Comparison of ENCODE assay signal across 13 cellular contexts in the genomic region with DNA sequence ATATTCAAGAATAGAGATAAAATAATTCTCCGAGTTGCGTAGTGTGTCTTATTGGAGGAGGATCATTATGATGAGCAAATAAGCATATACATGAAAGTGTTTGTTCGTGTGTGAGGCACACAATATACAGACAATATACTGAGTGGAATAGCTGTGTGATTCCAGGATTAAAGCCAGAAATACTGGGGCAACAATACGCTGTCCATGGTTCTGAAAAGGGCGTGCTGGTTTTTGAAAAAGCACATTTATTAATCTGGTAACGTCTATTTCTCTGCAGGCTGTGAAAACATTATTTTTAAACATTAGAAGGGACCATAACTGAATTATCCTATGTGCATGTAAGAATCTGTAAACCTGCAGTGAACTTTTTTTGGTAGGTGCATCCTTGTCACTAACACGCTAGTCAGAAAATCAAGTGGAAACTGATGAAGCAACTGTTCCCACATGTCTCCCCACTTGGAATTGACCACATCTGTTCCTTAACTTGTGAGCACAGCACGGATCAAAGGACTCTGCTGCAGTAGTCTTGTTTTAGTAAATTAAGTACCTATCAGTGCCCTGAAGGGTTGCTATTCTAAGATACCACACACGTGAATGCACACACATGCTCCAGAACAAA.
DNase-seq lines count a peak whose midpoint lies in the region; ATAC-seq, FAIRE-seq and TF ChIP-seq lines count a peak whose summit lies in the region.
"Had no signal": no experiment of that assay in that cellular context is flagged by ENCODE, and none has a peak within 500 bp of the region (broad histone marks: within the 10 kb centered on the region; RNA-seq: fewer than 3 reads in every experiment).

No MANE protein-coding gene starts in this region.

- H3K27me3 ChIP-seq in GM23338 (ENCODE audit: insufficient read depth), result no peaks in the 10 kb centered on the region
- no peaks in the 10 kb centered on the region for H3K27me3 ChIP-seq in endothelial cell of umbilical vein (ENCODE audit: control insufficient read depth in 2 of 2, insufficient read depth in 2 of 2, low read length in 2 of 2)
- H3K27me3 ChIP-seq in osteoblast (ENCODE audit: insufficient read depth, low read length), result no peaks in the 10 kb centered on the region
- H3K27me3 ChIP-seq: dorsolateral prefrontal cortex had no signal

- H3F3A ChIP-seq in GM23338 (replicated peaks; ENCODE audit: low read depth), result no peaks in the 10 kb centered on the region

- in situ Hi-C loops in G401 (cut with HindIII; ENCODE audit: low sequenced_read_pairs), result no loop called here

- H3K27ac ChIP-seq in GM23338 (ENCODE audit: low read depth), result peak overlapping the region; percentile 91; the same call in 1 of the 2 replicates
- no peak overlapping the region for H3K27ac ChIP-seq in OCI-LY7 (ENCODE audit: low read depth, low read length, poor library complexity, severe bottlenecking)
- H3K27ac ChIP-seq in endothelial cell of umbilical vein (ENCODE audit: insufficient read depth, low read depth, low read length), result no peak overlapping the region
- H3K27ac ChIP-seq in osteoblast (ENCODE audit: low read depth, low read length), result no peak overlapping the region

- peaks cover 42% of the 10 kb centered on the region for H3K4me1 ChIP-seq in GM23338 (ENCODE audit: insufficient read depth)
- no peaks in the 10 kb centered on the region for H3K4me1 ChIP-seq in OCI-LY7 (ENCODE audit: insufficient read depth, low read length, poor library complexity, severe bottlenecking)
- H3K4me1 ChIP-seq in endothelial cell of umbilical vein (ENCODE audit: control insufficient read depth, extremely low read depth, insufficient read depth, low read length), result peaks cover 14% of the 10 kb centered on the region
- H3K4me1 ChIP-seq in osteoblast (ENCODE audit: insufficient read depth, low read length), result no peaks in the 10 kb centered on the region

- BruUV-seq in OCI-LY7 (replicated peaks; lab: Mats Ljungman, UMichigan) (no TSS peak), endothelial cell of umbilical vein (replicated peaks; lab: Mats Ljungman, UMichigan) (no TSS peak)

- POLR2A ChIA-PET in OCI-LY7 (lab: Charles Lee), result interaction anchor here (0.6 kb wide), 1 partner anchor 77 kb away, joined by 3 read pairs; no protein-coding TSS in a partner anchor
- POLR2A ChIA-PET in endothelial cell of umbilical vein (lab: Charles Lee), result no interaction called here

- H3K36me3 ChIP-seq in GM23338 (ENCODE audit: insufficient read depth), result no peaks in the 10 kb centered on the region
- no peaks in the 10 kb centered on the region for H3K36me3 ChIP-seq in OCI-LY7 (ENCODE audit: insufficient read depth, low read length)
- no peaks in the 10 kb centered on the region for H3K36me3 ChIP-seq in endothelial cell of umbilical vein (ENCODE audit: control insufficient read depth in 2 of 2, extremely low read depth in 1 of 2, insufficient read depth in 2 of 2, low read length in 2 of 2)
- no peaks in the 10 kb centered on the region for H3K36me3 ChIP-seq in osteoblast (ENCODE audit: insufficient read depth, low read length)

- ATAC-seq in GM23338, result no peak; the same call in 2 of the 3 replicates
- ATAC-seq: natural killer cell; stimulated activated effector memory CD8-positive, alpha-beta T cell treated with anti-CD3 and anti-CD28 coated beads, Interleukin-12 subunit alpha, Interleukin-12 subunit beta, amount 100 ng/mL, for 72 hours had no signal

- TF ChIP-seq CTCF in GM23338 (conservative IDR thresholded peaks at IDR 0.05; ENCODE audit: low read depth in 2 of 2) (no peak), OCI-LY7 (conservative IDR thresholded peaks at IDR 0.05; ENCODE audit: low read length) (no peak), endothelial cell of umbilical vein (IDR thresholded peaks at IDR 0.05; ENCODE audit: extremely low read depth in 1 of 2, insufficient read depth in 1 of 2, low read depth in 1 of 2, low read length in 2 of 2) (no peak), osteoblast (IDR thresholded peaks at IDR 0.05; ENCODE audit: extremely low read depth, low read depth, low read length) (no peak)

- DNase-seq in GM23338 (ENCODE audit: low spot score) (peak; percentile 72), OCI-LY7 (ENCODE audit: low spot score) (peak; percentile 22), endothelial cell of umbilical vein (ENCODE audit: low read depth, low spot score) (peak; percentile 35), osteoblast (ENCODE audit: insufficient read length, low spot score, missing footprints) (peak; percentile 51), NCI-H1436 treated with DMSO at 0.1 percent for 48 hours (lab: John Stamatoyannopoulos, UW) (no peak), G401 (ENCODE audit: low spot score) (no peak), putamen (ENCODE audit: low spot score) (no peak)
- DNase-seq: activated CD4-positive, CD25-positive, alpha-beta regulatory T cell; activated gamma-delta T cell treated with Interleukin-2 at 50 U/mL for 16 hours; dorsolateral prefrontal cortex; natural killer cell had no signal

- no peak overlapping the region for H3K9ac ChIP-seq in endothelial cell of umbilical vein (replicated peaks; ENCODE audit: extremely low read depth, insufficient read depth, low read length)

- H3K9me2 ChIP-seq in GM23338 (ENCODE audit: insufficient read depth) (no peaks in the 10 kb centered on the region), OCI-LY7 (ENCODE audit: insufficient read depth, low read length) (no peaks in the 10 kb centered on the region)

- no peaks in the 10 kb centered on the region for H3K9me3 Mint-ChIP-seq in GM23338
- H3K9me3 Mint-ChIP-seq: natural killer cell; stimulated activated effector memory CD8-positive, alpha-beta T cell treated with anti-CD3 and anti-CD28 coated beads, Interleukin-12 subunit alpha, Interleukin-12 subunit beta, amount 100 ng/mL, for 72 hours had no signal

- H3K27me3 Mint-ChIP-seq in GM23338 (ENCODE audit: insufficient read depth, low read depth, poor library complexity), result no peaks in the 10 kb centered on the region

- H4K20me1 ChIP-seq in GM23338 (replicated peaks; ENCODE audit: insufficient read depth) (no peaks in the 10 kb centered on the region), OCI-LY7 (ENCODE audit: insufficient read depth, low read length) (no peaks in the 10 kb centered on the region), endothelial cell of umbilical vein (replicated peaks; ENCODE audit: control insufficient read depth, extremely low read depth, insufficient read depth, low read length) (no peaks in the 10 kb centered on the region), osteoblast (ENCODE audit: insufficient read depth, low read length) (no peaks in the 10 kb centered on the region)

- no peak for TF ChIP-seq POLR2A in endothelial cell of umbilical vein (IDR thresholded peaks at IDR 0.05; ENCODE audit: low read depth, low read length)

- dilution Hi-C loops in endothelial cell of umbilical vein (cut with MboI; ENCODE audit: extremely low pct_ligation_motif_present, low sequenced_read_pairs), result no loop called here

- no peaks in the 10 kb centered on the region for H3K9me1 ChIP-seq in endothelial cell of umbilical vein (replicated peaks; ENCODE audit: control insufficient read depth, extremely low read depth, insufficient read depth, low read length)

- no peaks in the 10 kb centered on the region for H3K9me3 ChIP-seq in OCI-LY7 (ENCODE audit: low read length)
- no peaks in the 10 kb centered on the region for H3K9me3 ChIP-seq in endothelial cell of umbilical vein (replicated peaks; ENCODE audit: control insufficient read depth, insufficient read depth, low read length)
- H3K9me3 ChIP-seq in osteoblast (ENCODE audit: low read depth, low read length), result no peaks in the 10 kb centered on the region

- H3K4me3 Mint-ChIP-seq in GM23338, result no peak overlapping the region
- H3K4me3 Mint-ChIP-seq: natural killer cell; stimulated activated effector memory CD8-positive, alpha-beta T cell treated with anti-CD3 and anti-CD28 coated beads, Interleukin-12 subunit alpha, Interleukin-12 subunit beta, amount 100 ng/mL, for 72 hours had no signal

- CTCF ChIA-PET in OCI-LY7 (lab: Charles Lee; ENCODE audit: unreplicated experiment) (no interaction called here), endothelial cell of umbilical vein (lab: Charles Lee) (interaction anchor here (1.0 kb wide), 1 partner anchor 8 kb away, joined by 3 read pairs; no protein-coding TSS in a partner anchor)

- peaks cover 26% of the 10 kb centered on the region for H3K4me1 Mint-ChIP-seq in GM23338
- H3K4me1 Mint-ChIP-seq: natural killer cell; stimulated activated effector memory CD8-positive, alpha-beta T cell treated with anti-CD3 and anti-CD28 coated beads, Interleukin-12 subunit alpha, Interleukin-12 subunit beta, amount 100 ng/mL, for 72 hours had no signal

- H3K79me2 ChIP-seq in GM23338 (replicated peaks; ENCODE audit: insufficient read depth), result no peaks in the 10 kb centered on the region
- no peaks in the 10 kb centered on the region for H3K79me2 ChIP-seq in OCI-LY7 (ENCODE audit: insufficient read depth, low read depth, low read length)
- H3K79me2 ChIP-seq in endothelial cell of umbilical vein (ENCODE audit: control insufficient read depth, insufficient read depth, low read length), result no peaks in the 10 kb centered on the region
- no peaks in the 10 kb centered on the region for H3K79me2 ChIP-seq in osteoblast (ENCODE audit: insufficient read depth, low read length)

- FAIRE-seq in endothelial cell of umbilical vein (lab: Jason Lieb, UNC), result peak; percentile 44
- FAIRE-seq: H1 had no signal

- H3K4me2 ChIP-seq in GM23338 (peak overlapping the region; percentile 42; the same call in 1 of the 2 replicates), OCI-LY7 (ENCODE audit: low read length) (no peak overlapping the region), endothelial cell of umbilical vein (ENCODE audit: insufficient read depth, low read length) (no peak overlapping the region), osteoblast (ENCODE audit: insufficient read depth, low read length) (no peak overlapping the region)

- no peak overlapping the region for H3K4me3 ChIP-seq in GM23338
- H3K4me3 ChIP-seq in OCI-LY7 (ENCODE audit: low read depth, low read length, poor library complexity, severe bottlenecking), result no peak overlapping the region
- H3K4me3 ChIP-seq in endothelial cell of umbilical vein (replicated peaks in 1 of 3; ENCODE audit: insufficient read depth in 1 of 3, low read depth in 1 of 3, low read length in 3 of 3), result no peak overlapping the region
- no peak overlapping the region for H3K4me3 ChIP-seq in osteoblast (ENCODE audit: insufficient read depth, low read length)
- H3K4me3 ChIP-seq: dorsolateral prefrontal cortex had no signal

- no peak overlapping the region for H3K27ac Mint-ChIP-seq in GM23338
- H3K27ac Mint-ChIP-seq: natural killer cell; stimulated activated effector memory CD8-positive, alpha-beta T cell treated with anti-CD3 and anti-CD28 coated beads, Interleukin-12 subunit alpha, Interleukin-12 subunit beta, amount 100 ng/mL, for 72 hours had no signal

- H2AFZ ChIP-seq in GM23338, result no peak overlapping the region
- H2AFZ ChIP-seq in OCI-LY7 (ENCODE audit: low read length), result no peak overlapping the region
- H2AFZ ChIP-seq in endothelial cell of umbilical vein (ENCODE audit: low read depth, low read length), result no peak overlapping the region
- H2AFZ ChIP-seq in osteoblast (ENCODE audit: low read length), result no peak overlapping the region

- no peaks in the 10 kb centered on the region for H3K36me3 Mint-ChIP-seq in GM23338 (ENCODE audit: low read depth)
- H3K36me3 Mint-ChIP-seq: natural killer cell; stimulated activated effector memory CD8-positive, alpha-beta T cell treated with anti-CD3 and anti-CD28 coated beads, Interleukin-12 subunit alpha, Interleukin-12 subunit beta, amount 100 ng/mL, for 72 hours had no signal

- intact Hi-C loops in OCI-LY7 (cut with micrococcal nuclease; ENCODE audit: unreplicated experiment) (no loop called here), endothelial cell of umbilical vein (cut with micrococcal nuclease) (no loop called here)

Comparison
In these comparisons a context has a peak if more than half of its experiments do, and no peak if none do; other contexts are left out.
1. DNase-seq: peak in GM23338 (single experiment), OCI-LY7 (single experiment), endothelial cell of umbilical vein (single experiment) and osteoblast (single experiment); none in NCI-H1436 treated with DMSO at 0.1 percent for 48 hours (single experiment), G401 (single experiment) and putamen (single experiment).